Comparison of ENCODE assay signal across 14 cellular contexts in the genomic region with DNA sequence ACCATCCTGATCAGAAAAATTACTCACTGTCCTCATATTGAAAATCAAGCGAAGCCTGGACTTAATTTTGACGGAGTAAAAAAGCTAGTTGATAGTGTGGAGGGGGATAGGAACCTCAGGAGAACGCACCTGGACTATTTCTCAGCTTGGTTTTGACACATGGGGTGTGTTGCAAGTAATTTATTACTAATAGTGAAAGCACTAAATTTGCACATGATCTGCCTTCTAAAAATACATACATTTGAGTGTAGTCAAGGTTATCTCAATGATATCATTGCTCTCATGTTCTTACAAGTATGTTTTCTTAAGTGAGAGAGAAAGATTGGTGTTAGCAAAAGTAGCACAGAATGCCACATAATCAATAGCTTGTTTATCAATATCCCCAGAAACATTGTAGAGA.
DNase-seq lines count a peak whose midpoint lies in the region; ATAC-seq and TF ChIP-seq lines count a peak whose summit lies in the region.
"Had no signal": no experiment of that assay in that cellular context is flagged by ENCODE, and none has a peak within 500 bp of the region (broad histone marks: within the 10 kb centered on the region; RNA-seq: fewer than 3 reads in every experiment).

No MANE protein-coding gene starts in this region.

- DNase-seq in GDM1 (lab: John Stamatoyannopoulos, UW) (no peak), NOMO-1 treated with DMSO at 0.1 percent for 48 hours (lab: John Stamatoyannopoulos, UW; ENCODE audit: unreplicated experiment) (no peak), NCI-H446 treated with DMSO at 0.1 percent for 48 hours (lab: John Stamatoyannopoulos, UW) (no peak), erythroblast (lab: John Stamatoyannopoulos, UW) (no peak)
- DNase-seq: activated CD4-positive, alpha-beta T cell treated with anti-CD3 and anti-CD28 coated beads for 4 hours; DND-41; GOT3; mucosa of descending colon; NCI-H1105 treated with DMSO at 0.1 percent for 48 hours; NCI-H748 treated with DMSO at 0.1 percent for 48 hours had no signal

- ATAC-seq in GM18499 (IDR thresholded peaks at IDR 0.05; ENCODE audit: insufficient read depth, unreplicated experiment) (peak; percentile 94), GM19455 (IDR thresholded peaks at IDR 0.05; ENCODE audit: unreplicated experiment) (peak; percentile 81), HG02852 (IDR thresholded peaks at IDR 0.05; ENCODE audit: unreplicated experiment) (peak; percentile 94), HG03469 (IDR thresholded peaks at IDR 0.05; ENCODE audit: unreplicated experiment) (peak; percentile 97)
- ATAC-seq: mucosa of descending colon had no signal

- no peak for TF ChIP-seq POLR2A in erythroblast (IDR thresholded peaks at IDR 0.05; ENCODE audit: low read length)
